In the genomic region with DNA sequence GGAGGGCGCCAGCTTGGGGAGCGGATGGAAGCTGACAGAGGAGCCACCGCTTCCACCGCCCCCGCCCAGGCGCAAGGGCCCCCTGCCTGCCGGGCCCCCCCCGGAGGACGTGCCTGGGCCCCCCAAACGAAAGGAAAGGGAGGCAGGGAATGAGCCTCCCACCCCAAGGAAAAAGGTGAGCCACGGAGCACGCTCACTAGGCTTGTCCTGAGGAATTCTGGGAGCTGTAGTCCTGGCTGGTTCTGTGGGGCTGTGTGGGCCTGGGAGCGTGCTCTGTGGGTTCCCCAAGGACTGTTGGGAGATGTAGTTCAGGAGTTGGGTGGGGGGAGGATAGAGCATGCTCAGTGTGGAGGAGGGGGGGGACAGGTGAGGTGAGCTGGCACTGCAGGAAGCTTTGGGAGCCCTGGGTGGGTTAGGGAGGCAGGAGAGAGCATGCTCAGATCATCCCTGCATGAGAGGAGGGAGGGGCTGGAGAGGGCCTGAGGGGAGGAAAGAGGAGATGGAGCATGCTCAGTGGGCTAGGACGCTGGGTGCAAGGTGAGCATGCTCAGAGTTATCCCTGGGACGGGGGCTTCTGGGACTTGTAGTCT, we compare ENCODE assay signal across 8 cellular contexts. TPM values are rescaled to one million over a fixed set of nuclear protein-coding genes. Genes with fewer than 3 reads are reported as not detected.
A peak's percentile ranks its signal among the peaks of the same experiment; 100 is the strongest.
DNase-seq lines count a peak whose midpoint lies in the region; ATAC-seq, FAIRE-seq and TF ChIP-seq lines count a peak whose summit lies in the region.

No MANE protein-coding gene starts in this region.

- TF ChIP-seq CTCF in BE2C (IDR thresholded peaks at IDR 0.05; ENCODE audit: low read depth, low read length): no peak
- TF ChIP-seq CTCF in HCT116 (IDR thresholded peaks at IDR 0.05 in 2 of 3, conservative IDR thresholded peaks at IDR 0.05 in 1 of 3; ENCODE audit: borderline replicate concordance in 1 of 3, insufficient read depth in 1 of 3, low read depth in 2 of 3, low read length in 2 of 3): no peak
- no peak for TF ChIP-seq CTCF in GM12878 (IDR thresholded peaks at IDR 0.05 in 2 of 3, conservative IDR thresholded peaks at IDR 0.05 in 1 of 3; ENCODE audit: control insufficient read depth in 2 of 3, extremely low read depth in 1 of 3, insufficient read depth in 1 of 3, low read depth in 3 of 3, low read length in 3 of 3)

- peaks cover 3% of the 10 kb centered on the region for H3K36me3 ChIP-seq in BE2C
- peaks cover 9 to 26% of the 10 kb centered on the region in 2 experiments for H3K36me3 ChIP-seq in HCT116 (ENCODE audit: control insufficient read depth in 1 of 2, insufficient read depth in 2 of 2, low read length in 2 of 2)
- peaks cover 0 to 13% of the 10 kb centered on the region in 2 experiments for H3K36me3 ChIP-seq in GM12878 (ENCODE audit: control insufficient read depth in 2 of 2, insufficient read depth in 2 of 2, low read length in 1 of 2)

- no peak for TF ChIP-seq EP300 in GM12878 (IDR thresholded peaks at IDR 0.05; ENCODE audit: borderline replicate concordance in 1 of 2, control insufficient read depth in 1 of 2, low read depth in 2 of 2, low read length in 2 of 2)

- H3K9ac ChIP-seq in HCT116 (ENCODE audit: low read length): no peak overlapping the region
- no peak overlapping the region for H3K9ac ChIP-seq in GM12878 (ENCODE audit: control insufficient read depth, insufficient read depth, low read length)

- H4K20me1 ChIP-seq in HCT116 (ENCODE audit: insufficient read depth) (no peaks in the 10 kb centered on the region), GM12878 (ENCODE audit: control insufficient read depth, insufficient read depth) (no peaks in the 10 kb centered on the region)

- H3K27ac ChIP-seq in HCT116 (ENCODE audit: low read depth, low read length) (peak overlapping the region; percentile 31; the same call in 1 of the 2 replicates), GM12878 (ENCODE audit: control insufficient read depth, insufficient read depth) (no peak overlapping the region), substantia nigra (ENCODE audit: low read depth, low read length, poor library complexity, severe bottlenecking) (peak overlapping the region; percentile 45)

- in situ Hi-C loops in GM12878 (cut with MboI): no loop called here

- TF ChIP-seq RAD21 in HCT116 (IDR thresholded peaks at IDR 0.05; ENCODE audit: low read depth) (no peak), GM12878 (IDR thresholded peaks at IDR 0.05; ENCODE audit: insufficient read depth, low read depth, low read length) (no peak)

- no peaks in the 10 kb centered on the region for H3K27me3 ChIP-seq in BE2C
- no peaks in the 10 kb centered on the region for H3K27me3 ChIP-seq in HCT116 (ENCODE audit: insufficient read depth, low read length)
- H3K27me3 ChIP-seq in GM12878 (replicated peaks in 1 of 2; ENCODE audit: control insufficient read depth in 2 of 2, insufficient read depth in 2 of 2, low read length in 1 of 2): no peaks in the 10 kb centered on the region

- ATAC-seq in HCT116 (peak; percentile 70), GM12878 (peak; percentile 78), HG03025 (IDR thresholded peaks at IDR 0.05; ENCODE audit: low FRiP score, unreplicated experiment) (no peak), GM21515 (IDR thresholded peaks at IDR 0.05; ENCODE audit: unreplicated experiment) (no peak)

- intact Hi-C loops in HCT116 (cut with micrococcal nuclease) (no loop called here), GM12878 (cut with micrococcal nuclease; ENCODE audit: unreplicated experiment) (loop anchor here (10.0 kb wide), 2 partner anchors 233 to 273 kb away; a partner anchor contains a TSS)

- peak overlapping the region; percentile 14; the same call in 1 of the 2 replicates for H3K4me2 ChIP-seq in HCT116 (ENCODE audit: low read length)
- H3K4me2 ChIP-seq in GM12878 (ENCODE audit: control insufficient read depth, insufficient read depth): no peak overlapping the region

- FAIRE-seq in GM12878 (lab: Jason Lieb, UNC): peak; percentile 88

- CTCF ChIA-PET in HCT116 (lab: Charles Lee) (interaction anchor here (1.0 to 1.7 kb wide), 2 partner anchors 14 to 26 kb away, joined by 6 to 10 read pairs; no protein-coding TSS in a partner anchor), GM12878 (lab: Yijun Ruan, JAX) (interaction anchor here (0.8 to 5.2 kb wide), 4 partner anchors 11 to 524 kb away, joined by 3 to 26 read pairs (median 4); no protein-coding TSS in a partner anchor)

- H3K9me3 ChIP-seq in BE2C: no peaks in the 10 kb centered on the region
- H3K9me3 ChIP-seq in HCT116 (ENCODE audit: control insufficient read depth in 1 of 2, insufficient read depth in 1 of 2, low read depth in 1 of 2, low read length in 2 of 2): no peaks in the 10 kb centered on the region
- H3K9me3 ChIP-seq in GM12878 (replicated peaks; ENCODE audit: control insufficient read depth, insufficient read depth, low read length): no peaks in the 10 kb centered on the region

- H2AFZ ChIP-seq in HCT116 (ENCODE audit: low read depth, low read length, poor library complexity, severe bottlenecking): no peak overlapping the region
- 0 out of 2 replicates have a peak overlapping the region, but pooled peaks have one; percentile 1 for H2AFZ ChIP-seq in GM12878 (ENCODE audit: control insufficient read depth, low read depth, low read length)

- TF ChIP-seq POLR2A in HCT116 (IDR thresholded peaks at IDR 0.05; ENCODE audit: borderline replicate concordance, extremely low read depth, insufficient read depth, insufficient read length): no peak
- TF ChIP-seq POLR2A in GM12878 (IDR thresholded peaks at IDR 0.05; ENCODE audit: low read depth, low read length): no peak

- WGBS in GM12878 (ENCODE audit: insufficient coverage, insufficient replicate concordance, low lambda C conversion rate, missing lambda C conversion rate): 63% methylated on average over 15 of the region's 15 CpGs

- RAD21 ChIA-PET in HCT116 (lab: Charles Lee; ENCODE audit: low non-redundant PET in 1 of 2, low total read pairs in 2 of 2, uncharacterized antibody in 2 of 2, unreplicated experiment in 2 of 2) (no interaction called here), GM12878 (lab: Charles Lee; ENCODE audit: unreplicated experiment) (interaction anchor here (0.9 to 2.2 kb wide), 3 partner anchors 14 to 84 kb away, joined by 3 to 11 read pairs (median 3); no protein-coding TSS in a partner anchor)

- H3K79me2 ChIP-seq in HCT116 (ENCODE audit: insufficient read depth, low read length) (peaks cover 10% of the 10 kb centered on the region; the same call in 1 of the 2 replicates), GM12878 (ENCODE audit: control insufficient read depth, insufficient read depth, low read length) (peaks cover 5% of the 10 kb centered on the region)

- no peaks in the 10 kb centered on the region for H3K9me2 ChIP-seq in HCT116 (ENCODE audit: insufficient read depth)

- H3K4me3 ChIP-seq in BE2C (ENCODE audit: low read depth, low read length) (no peak overlapping the region), HCT116 (replicated peaks in 1 of 2; ENCODE audit: low read depth in 1 of 2, low read length in 2 of 2) (no peak overlapping the region), GM12878 (no peak overlapping the region)

- DNase-seq in BE2C (peak; percentile 83), HCT116 (ENCODE audit: low read depth, low spot score) (peak; percentile 61), NCI-H526 treated with DMSO at 0.1 percent for 48 hours (lab: John Stamatoyannopoulos, UW) (peak; percentile 91), GM12878 (ENCODE audit: low read depth, low spot score) (peak; percentile 35), inferior parietal cortex (ENCODE audit: extremely low spot score) (peak; percentile 68), substantia nigra (lab: John Stamatoyannopoulos, UW) (peak in 36 of 49 donors; percentile 9 to 93 (median 48))

- H3K4me1 ChIP-seq in BE2C (peaks cover 3% of the 10 kb centered on the region; the same call in 1 of the 2 replicates), HCT116 (ENCODE audit: control insufficient read depth in 1 of 2, insufficient read depth in 2 of 2, low read length in 2 of 2) (peaks cover 7 to 15% of the 10 kb centered on the region in 2 experiments; a peak in 3 of 4 replicates), GM12878 (ENCODE audit: control insufficient read depth, insufficient read depth, low read length) (0 out of 2 replicates have a peak, but pooled peaks cover 4% of the 10 kb centered on the region)

- POLR2A ChIA-PET in HCT116 (lab: Charles Lee): interaction anchor here (0.7 to 1.2 kb wide), 2 partner anchors 12 to 190 kb away, joined by 3 to 4 read pairs; a partner anchor contains a TSS
- POLR2A ChIA-PET in GM12878 (lab: Charles Lee): interaction anchor here (0.6 to 0.7 kb wide), 3 partner anchors 30 to 46 kb away, joined by 3 to 5 read pairs (median 3); a partner anchor contains a TSS

- BruUV-seq in HCT116 (replicated peaks; lab: Mats Ljungman, UMichigan) (no TSS peak), GM12878 (replicated peaks; lab: Mats Ljungman, UMichigan) (no TSS peak)

- SMC1A ChIA-PET in GM12878 (lab: Charles Lee; ENCODE audit: uncharacterized antibody, unreplicated experiment): no interaction called here

RNA-seq across cellular contexts. Expression of a gene that starts 4.5 kb away (rescaled TPM):
- polyA plus RNA-seq in BE2C (2012; ENCODE audit: insufficient read depth, insufficient read length, low read depth): 33.4 TPM
- total RNA-seq in HCT116 (2021; ENCODE audit: unreplicated experiment) (45.2 TPM), GM12878 (2014; rRNA removed) (19.8 and 23.6 TPM in 2 replicates), GM12878 (2014; rRNA removed; fragmentation: Illumina TruSeq; extraction: Trizol) (6.2 and 6.8 TPM in 2 replicates), GM12878 (2021) (27.5 and 32.1 TPM in 2 replicates)
- polyA plus RNA-seq in HCT116 (2012): 25.3 and 26.6 TPM in 2 replicates
- 18.6 and 24.2 TPM in 2 replicates for total RNA-seq in GM12878 (2013; cell fraction: nucleolus; rRNA removed)
- 3.2 TPM for polyA plus RNA-seq in GM12878 (2011; ENCODE audit: low read depth)
- polyA plus RNA-seq in GM12878 (2011; rRNA removed) (4.7 and 11.5 TPM in 2 replicates), GM12878 (2014; fragmentation: Illumina TruSeq; extraction: Trizol) (1.5 and 3.8 TPM in 2 replicates), GM12878 (2014; fragmentation: Nextera tagmentation; extraction: Ambion mirVana) (under 1 TPM in 1 of 2 experiments, not detected in 1; 0.02 TPM), GM12878 (2014; rRNA removed) (15.5 and 18.7 TPM in 2 replicates), GM12878 (2016; fragmentation: Nextera tagmentation; extraction: Ambion mirVana) (under 1 TPM; 0.66 TPM)
- polyA plus RNA-seq in GM12878 (2011; cell fraction: cytosol; rRNA removed): 14.3 and 20.2 TPM in 2 replicates
- 35.4 and 47.5 TPM in 2 replicates for polyA plus RNA-seq in GM12878 (2011; cell fraction: nucleus; rRNA removed)
- polyA plus RNA-seq in GM12878 (2012): 13.5 and 15.5 TPM in 2 replicates
- polyA minus RNA-seq in GM12878 (2011; rRNA and poly(A)+ RNA removed): 6.6 and 15.9 TPM in 2 replicates
- 12.9 and 18.2 TPM in 2 replicates for polyA minus RNA-seq in GM12878 (2011; cell fraction: cytosol; rRNA and poly(A)+ RNA removed)
- 6.0 and 13.4 TPM in 2 replicates for polyA minus RNA-seq in GM12878 (2011; cell fraction: nucleus; rRNA and poly(A)+ RNA removed)

RNA-seq across cellular contexts. Expression of a gene that starts 21.0 kb away (rescaled TPM):
- 3.1 TPM for polyA plus RNA-seq in BE2C (2012; ENCODE audit: insufficient read depth, insufficient read length, low read depth)
- total RNA-seq in HCT116 (2021; ENCODE audit: unreplicated experiment) (9.0 TPM), GM12878 (2014; rRNA removed) (19.5 and 22.4 TPM in 2 replicates), GM12878 (2014; rRNA removed; fragmentation: Illumina TruSeq; extraction: Trizol) (7.0 and 7.2 TPM in 2 replicates), GM12878 (2021) (17.3 TPM in 2 replicates)
- 8.1 and 8.7 TPM in 2 replicates for polyA plus RNA-seq in HCT116 (2012)
- 14.8 and 15.5 TPM in 2 replicates for total RNA-seq in GM12878 (2013; cell fraction: nucleolus; rRNA removed)
- polyA plus RNA-seq in GM12878 (2011; ENCODE audit: low read depth): 9.1 TPM
- polyA plus RNA-seq in GM12878 (2011; rRNA removed) (8.3 and 15.2 TPM in 2 replicates), GM12878 (2014; fragmentation: Illumina TruSeq; extraction: Trizol) (5.6 and 8.6 TPM in 2 replicates), GM12878 (2014; fragmentation: Nextera tagmentation; extraction: Ambion mirVana) (1 to 10 TPM; 3.4 to 8.5 TPM), GM12878 (2014; rRNA removed) (18.6 and 19.7 TPM in 2 replicates), GM12878 (2016; fragmentation: Nextera tagmentation; extraction: Ambion mirVana) (10 to 100 TPM; 21.3 to 21.9 TPM)
- polyA plus RNA-seq in GM12878 (2011; cell fraction: cytosol; rRNA removed): 23.5 and 26.1 TPM in 2 replicates
- 12.2 and 17.5 TPM in 2 replicates for polyA plus RNA-seq in GM12878 (2011; cell fraction: nucleus; rRNA removed)
- polyA plus RNA-seq in GM12878 (2012): 19.4 and 25.7 TPM in 2 replicates
- polyA minus RNA-seq in GM12878 (2011; rRNA and poly(A)+ RNA removed): 16.2 and 26.9 TPM in 2 replicates
- polyA minus RNA-seq in GM12878 (2011; cell fraction: cytosol; rRNA and poly(A)+ RNA removed): 6.3 and 9.1 TPM in 2 replicates
- 8.0 and 8.9 TPM in 2 replicates for polyA minus RNA-seq in GM12878 (2011; cell fraction: nucleus; rRNA and poly(A)+ RNA removed)

RNA-seq across cellular contexts. Expression of a gene that starts 29.7 kb away (rescaled TPM):
- 99.1 TPM for polyA plus RNA-seq in BE2C (2012; ENCODE audit: insufficient read depth, insufficient read length, low read depth)
- total RNA-seq in HCT116 (2021; ENCODE audit: unreplicated experiment) (26.9 TPM), GM12878 (2014; rRNA removed) (1.7 and 3.6 TPM in 2 replicates), GM12878 (2014; rRNA removed; fragmentation: Illumina TruSeq; extraction: Trizol) (2.0 and 2.1 TPM in 2 replicates), GM12878 (2021) (20.6 and 25.9 TPM in 2 replicates)
- polyA plus RNA-seq in HCT116 (2012): 16.1 and 18.5 TPM in 2 replicates
- 9.8 and 13.3 TPM in 2 replicates for total RNA-seq in GM12878 (2013; cell fraction: nucleolus; rRNA removed)
- polyA plus RNA-seq in GM12878 (2011; ENCODE audit: low read depth): 7.8 TPM
- polyA plus RNA-seq in GM12878 (2011; rRNA removed) (0.37 and 1.5 TPM in 2 replicates), GM12878 (2014; fragmentation: Illumina TruSeq; extraction: Trizol) (8.9 and 11.4 TPM in 2 replicates), GM12878 (2014; fragmentation: Nextera tagmentation; extraction: Ambion mirVana) (under 1 TPM; 0.02 to 0.18 TPM), GM12878 (2014; rRNA removed) (10.6 and 15.2 TPM in 2 replicates), GM12878 (2016; fragmentation: Nextera tagmentation; extraction: Ambion mirVana) (1 to 10 TPM; 6.1 to 7.4 TPM)
- 1.5 and 1.6 TPM in 2 replicates for polyA plus RNA-seq in GM12878 (2011; cell fraction: cytosol; rRNA removed)
- polyA plus RNA-seq in GM12878 (2011; cell fraction: nucleus; rRNA removed): 9.6 and 18.4 TPM in 2 replicates
- 9.9 and 23.0 TPM in 2 replicates for polyA plus RNA-seq in GM12878 (2012)
- polyA minus RNA-seq in GM12878 (2011; rRNA and poly(A)+ RNA removed): 1.6 and 2.2 TPM in 2 replicates
- polyA minus RNA-seq in GM12878 (2011; cell fraction: cytosol; rRNA and poly(A)+ RNA removed): 4.3 and 11.0 TPM in 2 replicates
- 3.6 and 8.7 TPM in 2 replicates for polyA minus RNA-seq in GM12878 (2011; cell fraction: nucleus; rRNA and poly(A)+ RNA removed)

RNA-seq across cellular contexts. Expression of a gene that starts 31.5 kb away (rescaled TPM):
- polyA plus RNA-seq in BE2C (2012; ENCODE audit: insufficient read depth, insufficient read length, low read depth): 0.36 TPM
- total RNA-seq in HCT116 (2021; ENCODE audit: unreplicated experiment) (1.4 TPM), GM12878 (2014; rRNA removed) (0.05 and 0.11 TPM in 2 replicates), GM12878 (2014; rRNA removed; fragmentation: Illumina TruSeq; extraction: Trizol) (0.09 and 0.14 TPM in 2 replicates), GM12878 (2021) (0.45 and 0.46 TPM in 2 replicates)
- polyA plus RNA-seq in HCT116 (2012): 2.2 and 3.3 TPM in 2 replicates
- total RNA-seq in GM12878 (2013; cell fraction: nucleolus; rRNA removed): not detected in 2 replicates
- not detected for polyA plus RNA-seq in GM12878 (2011; ENCODE audit: low read depth)
- polyA plus RNA-seq in GM12878 (2011; rRNA removed) (0.11 TPM in 1 of 2 replicates, not detected in the other), GM12878 (2014; fragmentation: Illumina TruSeq; extraction: Trizol) (0.16 TPM in 1 of 2 replicates, not detected in the other), GM12878 (2014; fragmentation: Nextera tagmentation; extraction: Ambion mirVana) (under 1 TPM in 1 of 2 experiments, not detected in 1; 0.04 TPM), GM12878 (2014; rRNA removed) (0.22 and 0.34 TPM in 2 replicates), GM12878 (2016; fragmentation: Nextera tagmentation; extraction: Ambion mirVana) (not detected)
- polyA plus RNA-seq in GM12878 (2011; cell fraction: cytosol; rRNA removed): 0.07 and 0.13 TPM in 2 replicates
- 0.15 and 0.23 TPM in 2 replicates for polyA plus RNA-seq in GM12878 (2011; cell fraction: nucleus; rRNA removed)
- polyA plus RNA-seq in GM12878 (2012): 0.13 and 0.19 TPM in 2 replicates
- polyA minus RNA-seq in GM12878 (2011; rRNA and poly(A)+ RNA removed): 0.57 and 0.80 TPM in 2 replicates
- polyA minus RNA-seq in GM12878 (2011; cell fraction: cytosol; rRNA and poly(A)+ RNA removed): not detected in 2 replicates
- 0.48 and 0.57 TPM in 2 replicates for polyA minus RNA-seq in GM12878 (2011; cell fraction: nucleus; rRNA and poly(A)+ RNA removed)

RNA-seq across cellular contexts. Expression of a gene that starts 34.0 kb away (rescaled TPM):
- polyA plus RNA-seq in BE2C (2012; ENCODE audit: insufficient read depth, insufficient read length, low read depth): 26.3 TPM
- total RNA-seq in HCT116 (2021; ENCODE audit: unreplicated experiment) (44.9 TPM), GM12878 (2014; rRNA removed) (21.7 and 30.5 TPM in 2 replicates), GM12878 (2014; rRNA removed; fragmentation: Illumina TruSeq; extraction: Trizol) (9.0 and 12.0 TPM in 2 replicates), GM12878 (2021) (20.2 and 20.3 TPM in 2 replicates)
- polyA plus RNA-seq in HCT116 (2012): 24.2 and 30.9 TPM in 2 replicates
- 7.3 and 8.8 TPM in 2 replicates for total RNA-seq in GM12878 (2013; cell fraction: nucleolus; rRNA removed)
- polyA plus RNA-seq in GM12878 (2011; ENCODE audit: low read depth): 3.3 TPM
- polyA plus RNA-seq in GM12878 (2011; rRNA removed) (10.5 and 15.3 TPM in 2 replicates), GM12878 (2014; fragmentation: Illumina TruSeq; extraction: Trizol) (2.6 and 8.5 TPM in 2 replicates), GM12878 (2014; fragmentation: Nextera tagmentation; extraction: Ambion mirVana) (1 to 10 TPM; 1.1 to 2.1 TPM), GM12878 (2014; rRNA removed) (28.1 and 37.3 TPM in 2 replicates), GM12878 (2016; fragmentation: Nextera tagmentation; extraction: Ambion mirVana) (10 to 100 TPM in 1 of 2 experiments, 1 to 10 TPM in 1; 9.7 to 26.6 TPM)
- polyA plus RNA-seq in GM12878 (2011; cell fraction: cytosol; rRNA removed): 14.9 and 26.6 TPM in 2 replicates
- 9.7 and 9.9 TPM in 2 replicates for polyA plus RNA-seq in GM12878 (2011; cell fraction: nucleus; rRNA removed)
- 9.6 and 11.8 TPM in 2 replicates for polyA plus RNA-seq in GM12878 (2012)
- polyA minus RNA-seq in GM12878 (2011; rRNA and poly(A)+ RNA removed): 2.3 and 4.8 TPM in 2 replicates
- 2.8 and 5.7 TPM in 2 replicates for polyA minus RNA-seq in GM12878 (2011; cell fraction: cytosol; rRNA and poly(A)+ RNA removed)
- 1.3 and 1.6 TPM in 2 replicates for polyA minus RNA-seq in GM12878 (2011; cell fraction: nucleus; rRNA and poly(A)+ RNA removed)

Comparison
In these comparisons a context has a peak if more than half of its experiments do, and no peak if none do; other contexts are left out.
1. DNase-seq: peak in every context shown above with its lines; median percentile 91 in NCI-H526 treated with DMSO at 0.1 percent for 48 hours; 83 in BE2C; 68 in inferior parietal cortex; 61 in HCT116; 48 in substantia nigra; 35 in GM12878.
2. ATAC-seq: peak in HCT116 (single experiment) and GM12878 (single experiment); none in HG03025 (single experiment) and GM21515 (single experiment).